12 cellular contexts compared by ENCODE assay signal in genomic region chr1:39526466-39527189, GRCh38. TPM values are rescaled to one million over a fixed set of nuclear protein-coding genes. Genes with fewer than 3 reads are reported as not detected.
"Had no signal": no experiment of that assay in that cellular context is flagged by ENCODE, and none has a peak within 500 bp of the region (broad histone marks: within the 10 kb centered on the region; RNA-seq: fewer than 3 reads in every experiment).

No MANE protein-coding gene starts in this region.

- DNase-seq: activated CD8-positive, alpha-beta memory T cell treated with anti-CD3 and anti-CD28 coated beads, Interleukin-2, amount 50 U/mL, for 48 hours; activated T-cell treated with anti-CD3 and anti-CD28 coated beads, Interleukin-2, amount 50 U/mL, for 4 hours; head of caudate nucleus; lower lobe of right lung; mesendoderm; T1000; trophoblast cell had no signal

- H3K36me3 ChIP-seq: neural progenitor cell had no signal

- H3K4me3 ChIP-seq: gastroesophageal sphincter, lower lobe of right lung, mucosa of descending colon, neural progenitor cell, vagina had no signal

- H3K4me1 ChIP-seq: gastroesophageal sphincter, lower lobe of right lung, neural progenitor cell, vagina had no signal

- ATAC-seq: gastroesophageal sphincter had no signal

- H3K27me3 ChIP-seq: gastroesophageal sphincter, neural progenitor cell, vagina had no signal

- H3K9me3 ChIP-seq: gastroesophageal sphincter, lower lobe of right lung, mucosa of descending colon, vagina had no signal

- H3K27ac ChIP-seq: epithelial cell of prostate, gastroesophageal sphincter, lower lobe of right lung, neural progenitor cell, vagina had no signal

RNA-seq across cellular contexts. Expression of gene BMP8A, which starts 35.2 kb away (rescaled TPM):
- total RNA-seq: lower lobe of right lung had no signal
